ENCODE assay signal across 8 cellular contexts in the genomic region with DNA sequence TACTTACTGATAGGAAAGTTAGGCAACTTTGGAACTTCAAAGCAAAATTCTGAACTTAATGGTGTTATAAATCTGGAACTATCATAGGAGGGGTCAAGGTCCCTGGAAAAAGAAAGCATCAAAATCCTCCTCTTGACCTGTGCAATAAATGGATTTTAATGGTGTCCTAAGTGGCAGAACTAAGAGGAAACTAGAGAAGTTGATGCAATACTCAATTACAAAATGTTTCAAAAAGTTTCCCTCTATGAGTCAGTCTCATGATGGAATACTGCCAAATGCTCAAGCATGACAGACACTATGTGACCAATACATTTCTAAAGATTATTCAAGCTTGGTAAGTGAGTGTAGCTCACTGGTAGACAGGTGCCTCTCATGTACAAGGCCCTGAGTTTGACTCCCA. TPM values are rescaled to one million over a fixed set of nuclear protein-coding genes. Genes with fewer than 3 reads are reported as not detected.
A peak's percentile ranks its signal among the peaks of the same experiment; 100 is the strongest.
DNase-seq lines count a peak whose midpoint lies in the region; ATAC-seq and TF ChIP-seq lines count a peak whose summit lies in the region.

No MANE protein-coding gene starts in this region.

- no peaks in the 10 kb centered on the region for H3K36me3 ChIP-seq in stomach

- H3K4me1 ChIP-seq in stomach = no peaks in the 10 kb centered on the region

- H3K27ac ChIP-seq in AG04450 (ENCODE audit: low read depth, low read length) (no peak overlapping the region), stomach (no peak overlapping the region)

- no peaks in the 10 kb centered on the region for H3K9me3 ChIP-seq in AG04450 (ENCODE audit: control insufficient read depth, insufficient read depth, low read length)
- H3K9me3 ChIP-seq in stomach = peaks cover 0 to 6% (median 0%) of the 10 kb centered on the region in 4 donors

- CTCF ChIA-PET in AG04450 (lab: Charles Lee) = no interaction called here

- intact Hi-C loops in sciatic nerve (cut with DNase I) (no loop called here), lower leg skin (cut with DNase I; ENCODE audit: low total_unique reads) (no loop called here), stomach (cut with DNase I; ENCODE audit: low total_unique reads) (no loop called here)

- no peak for TF ChIP-seq EP300 in stomach (IDR thresholded peaks at IDR 0.05)

- H3K27me3 ChIP-seq in AG04450 (ENCODE audit: control insufficient read depth, insufficient read depth, low read length) (peaks cover 2% of the 10 kb centered on the region), stomach (no peaks in the 10 kb centered on the region)

- ATAC-seq in GM19463 (IDR thresholded peaks at IDR 0.05; ENCODE audit: unreplicated experiment) (peak; percentile 48), sciatic nerve (no peak)

- DNase-seq in AG04450 (ENCODE audit: low read depth, low spot score) (peak; percentile 11), LHCN-M2 (ENCODE audit: low read depth) (peak; percentile 89), fibroblast of gingiva (ENCODE audit: low read depth) (peak; percentile 88), sciatic nerve (ENCODE audit: low spot score) (no peak), lower leg skin (ENCODE audit: low spot score in 2 of 2) (no peak), stomach (no peak), NCI-H2081 (lab: John Stamatoyannopoulos, UW) (no peak)

- H3K4me3 ChIP-seq in AG04450 (ENCODE audit: low read depth, low read length) (no peak overlapping the region), lower leg skin (ENCODE audit: low read depth, poor library complexity, severe bottlenecking) (no peak overlapping the region), stomach (no peak overlapping the region)

- POLR2A ChIA-PET in AG04450 (lab: Yijun Ruan, JAX) = no interaction called here

- TF ChIP-seq CTCF in AG04450 (IDR thresholded peaks at IDR 0.05; ENCODE audit: low read depth, low read length) (no peak), lower leg skin (IDR thresholded peaks at IDR 0.05) (no peak), stomach (IDR thresholded peaks at IDR 0.05) (no peak)

- TF ChIP-seq POLR2A in lower leg skin (IDR thresholded peaks at IDR 0.05) = no peak
- no peak for TF ChIP-seq POLR2A in stomach (IDR thresholded peaks at IDR 0.05)

RNA-seq across cellular contexts. Expression of a gene that starts 47.7 kb away (rescaled TPM):
- 42.8 and 62.5 TPM in 2 replicates for polyA plus RNA-seq in AG04450 (2011; rRNA removed)
- polyA minus RNA-seq in AG04450 (2011; rRNA and poly(A)+ RNA removed) = 17.1 and 33.1 TPM in 2 replicates
- total RNA-seq in LHCN-M2 (2014; rRNA removed) = 115 and 119 TPM in 2 replicates
- 37.8 TPM for polyA plus RNA-seq in LHCN-M2 (2012)
- total RNA-seq in sciatic nerve = 83.9 TPM
- total RNA-seq in lower leg skin = 10 to 100 TPM; 20.8 to 48.2 (median 38.8) TPM
- 10 to 100 TPM; 17.4 to 45.7 (median 39.3) TPM for total RNA-seq in stomach
- 10 to 100 TPM; 19.4 to 33.4 (median 32.9) TPM for polyA plus RNA-seq in stomach

Comparison
In these comparisons a context has a peak if more than half of its experiments do, and no peak if none do; other contexts are left out.
1. DNase-seq: peak in AG04450 (single experiment), LHCN-M2 (single experiment) and fibroblast of gingiva (single experiment); none in sciatic nerve (single experiment), lower leg skin (0 of 2), stomach (single experiment) and NCI-H2081 (0 of 2).